Comparison of ENCODE assay signal across 8 cellular contexts in genomic region chr2:113541200-113541983, GRCh38. TPM values are rescaled to one million over a fixed set of nuclear protein-coding genes. Genes with fewer than 3 reads are reported as not detected.
A peak's percentile ranks its signal among the peaks of the same experiment; 100 is the strongest.
DNase-seq lines count a peak whose midpoint lies in the region; ATAC-seq and TF ChIP-seq lines count a peak whose summit lies in the region.
"Not testable (repeated sequence)": the region's sequence is repeated elsewhere in the genome, so short reads cannot be mapped to it uniquely, and the experiment has no call there.

No MANE protein-coding gene starts in this region.

- not testable (repeated sequence) for BruUV-seq in Caco-2 (replicated peaks; lab: Mats Ljungman, UMichigan)

- TF ChIP-seq POLR2A in testis (IDR thresholded peaks at IDR 0.05) = not testable (repeated sequence)

- not testable (repeated sequence) for H3K27me3 ChIP-seq in Caco-2 (replicated peaks; ENCODE audit: control insufficient read depth, insufficient read depth, low read length); MG63; parathyroid adenoma (ENCODE audit: control insufficient read depth, insufficient read depth, low read length); testis

- not testable (repeated sequence) for H3K36me3 ChIP-seq in Caco-2 (ENCODE audit: control insufficient read depth, insufficient read depth, low read length); MG63; parathyroid adenoma (ENCODE audit: control insufficient read depth, insufficient read depth, low read length); testis (ENCODE audit: low read depth, missing control alignments)

- H3K9me3 Mint-ChIP-seq in Caco-2 (ENCODE audit: unreplicated experiment); activated CD8-positive, alpha-beta T cell treated with anti-CD3 and anti-CD28 coated beads for 36 hours; brain: not testable (repeated sequence)

- H3K4me1 Mint-ChIP-seq in Caco-2 (ENCODE audit: low read depth, unreplicated experiment); activated CD8-positive, alpha-beta T cell treated with anti-CD3 and anti-CD28 coated beads for 36 hours (ENCODE audit: low read depth); brain: not testable (repeated sequence)

- H3K9ac ChIP-seq in parathyroid adenoma = not testable (repeated sequence)

- H3K4me3 Mint-ChIP-seq in Caco-2 (ENCODE audit: unreplicated experiment) (peak overlapping the region; percentile 87), brain (peak overlapping the region; percentile 71 to 89 (median 83))
- peak overlapping the region; percentile 70 for H3K4me3 Mint-ChIP-seq in activated CD8-positive, alpha-beta T cell treated with anti-CD3 and anti-CD28 coated beads for 36 hours

- DNase-seq in Caco-2 (peak; percentile 38 to 53), MG63 (peak; percentile 66), fibroblast of the aortic adventitia (ENCODE audit: low read depth) (peak; percentile 47), left lobe of liver (ENCODE audit: low spot score) (peak; percentile 46), testis (peak; percentile 32)
- DNase-seq in activated CD8-positive, alpha-beta T cell treated with anti-CD3 and anti-CD28 coated beads for 36 hours = peak; percentile 12

- H3K4me3 ChIP-seq in Caco-2 (ENCODE audit: low read depth, low read length) (peak overlapping the region; percentile 68), MG63 (peak overlapping the region; percentile 51), fibroblast of the aortic adventitia (ENCODE audit: low read depth, low read length) (peak overlapping the region; percentile 62), parathyroid adenoma (ENCODE audit: low read depth, low read length) (peak overlapping the region; percentile 52), testis (peak overlapping the region; percentile 54 to 69)

- intact Hi-C loops in Caco-2 (cut with micrococcal nuclease; ENCODE audit: unreplicated experiment); activated CD8-positive, alpha-beta T cell treated with anti-CD3 and anti-CD28 coated beads for 36 hours (cut with micrococcal nuclease); testis (cut with DNase I; ENCODE audit: low total_unique reads): not testable (repeated sequence)

- CTCF ChIA-PET in Caco-2 (lab: Charles Lee); activated CD8-positive, alpha-beta T cell treated with anti-CD3 and anti-CD28 coated beads for 36 hours (lab: Charles Lee): not testable (repeated sequence)

- POLR2A ChIA-PET in Caco-2 (lab: Charles Lee); activated CD8-positive, alpha-beta T cell treated with anti-CD3 and anti-CD28 coated beads for 36 hours (lab: Charles Lee): not testable (repeated sequence)

- peak overlapping the region; percentile 86 for H2AFZ ChIP-seq in parathyroid adenoma

- TF ChIP-seq CTCF in Caco-2 (IDR thresholded peaks at IDR 0.05; ENCODE audit: insufficient read depth in 1 of 2, low read depth in 1 of 2, low read length in 1 of 2, severe bottlenecking in 1 of 2, unreplicated experiment in 1 of 2); activated CD8-positive, alpha-beta T cell treated with anti-CD3 and anti-CD28 coated beads for 36 hours (IDR thresholded peaks at IDR 0.05); brain (conservative IDR thresholded peaks at IDR 0.05); fibroblast of the aortic adventitia (IDR thresholded peaks at IDR 0.05; ENCODE audit: insufficient read depth, low read length); parathyroid adenoma (IDR thresholded peaks at IDR 0.05); testis (IDR thresholded peaks at IDR 0.05): not testable (repeated sequence)

- peak overlapping the region; percentile 60 for H3K4me2 ChIP-seq in parathyroid adenoma (ENCODE audit: low read length)

- not testable (repeated sequence) for H3K79me2 ChIP-seq in parathyroid adenoma

- H3K4me1 ChIP-seq in Caco-2, parathyroid adenoma, testis: not testable (repeated sequence)

- not testable (repeated sequence) for H3K9me3 ChIP-seq in Caco-2; MG63; parathyroid adenoma (ENCODE audit: control insufficient read depth, low read length); testis

- WGBS in testis, 2 donors = 0 to 1% methylated on average over 19 to 55 of the region's 72 CpGs

- ATAC-seq in activated CD8-positive, alpha-beta T cell treated with anti-CD3 and anti-CD28 coated beads for 36 hours = peak; percentile 64
- peak; percentile 79 for ATAC-seq in left lobe of liver

- H3K27ac ChIP-seq in parathyroid adenoma = peak overlapping the region; percentile 32
- peak overlapping the region; percentile 21 to 65 for H3K27ac ChIP-seq in testis

- H3K36me3 Mint-ChIP-seq in Caco-2 (ENCODE audit: insufficient read depth, unreplicated experiment); activated CD8-positive, alpha-beta T cell treated with anti-CD3 and anti-CD28 coated beads for 36 hours (ENCODE audit: low read depth); brain: not testable (repeated sequence)

- not testable (repeated sequence) for H3K27ac Mint-ChIP-seq in Caco-2 (ENCODE audit: unreplicated experiment); activated CD8-positive, alpha-beta T cell treated with anti-CD3 and anti-CD28 coated beads for 36 hours
- peak overlapping the region in 2 of 5 experiments; percentile 74 to 90 for H3K27ac Mint-ChIP-seq in brain

- H3K27me3 Mint-ChIP-seq in Caco-2 (ENCODE audit: insufficient read depth, unreplicated experiment) = not testable (repeated sequence)
- peaks cover 13% of the 10 kb centered on the region for H3K27me3 Mint-ChIP-seq in activated CD8-positive, alpha-beta T cell treated with anti-CD3 and anti-CD28 coated beads for 36 hours
- H3K27me3 Mint-ChIP-seq in brain = peaks cover 28% of the 10 kb centered on the region

RNA-seq across cellular contexts. Expression of gene FOXD4L1, which starts 42.9 kb away (rescaled TPM):
- total RNA-seq in Caco-2 (2022) (0.32 and 0.73 TPM in 2 replicates), fibroblast of the aortic adventitia (ENCODE audit: low replicate concordance) (0.09 and 0.16 TPM in 2 replicates), left lobe of liver (0.10 TPM), testis (under 1 TPM; 0.19 to 0.55 TPM)
- total RNA-seq in MG63 (2014; rRNA removed; shearing (Covaris generic); ENCODE audit: low replicate concordance) = not detected in 2 replicates
- under 1 TPM in 1 of 2 experiments, not detected in 1; 0.23 TPM for total RNA-seq in activated CD8-positive, alpha-beta T cell treated with anti-CD3 and anti-CD28 coated beads for 36 hours
- polyA plus RNA-seq in brain (ENCODE audit: insufficient read depth, low read depth, low replicate concordance) (not detected), testis (ENCODE audit: insufficient read depth, low read depth, low replicate concordance) (not detected)

Comparison
In these comparisons a context has a peak if more than half of its experiments do, and no peak if none do; other contexts are left out.
1. Peak in every context shown above with its lines: DNase-seq, ATAC-seq, H3K4me3 ChIP-seq and H3K27ac ChIP-seq.
2. DNase-seq: peak in every context shown above with its lines; median percentile 66 in MG63; 47 in fibroblast of the aortic adventitia; 46 in left lobe of liver; 46 in Caco-2; 32 in testis; 12 in activated CD8-positive, alpha-beta T cell treated with anti-CD3 and anti-CD28 coated beads for 36 hours.